26 cellular contexts compared by ENCODE assay signal in the genomic region with DNA sequence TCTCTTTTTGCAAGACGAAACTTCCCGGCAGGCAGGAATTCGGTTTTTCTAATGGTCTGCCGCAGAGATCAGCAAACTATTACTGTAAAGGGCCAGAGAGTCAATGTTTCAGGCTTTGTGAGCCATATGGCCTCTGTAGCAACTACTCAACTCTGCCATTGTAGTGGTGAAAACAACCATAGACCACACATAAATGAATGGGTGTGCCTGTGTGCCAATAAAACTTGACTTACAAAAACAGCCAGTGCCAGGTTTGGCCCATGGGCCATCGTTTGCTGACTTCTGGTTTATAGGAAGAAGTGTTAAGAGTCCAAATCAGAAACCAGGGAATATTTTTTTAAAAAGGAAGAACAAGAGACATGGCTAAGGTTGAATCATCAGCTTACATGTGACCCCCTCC.
A peak's percentile ranks its signal among the peaks of the same experiment; 100 is the strongest.
DNase-seq lines count a peak whose midpoint lies in the region; ATAC-seq and TF ChIP-seq lines count a peak whose summit lies in the region.
"Had no signal": no experiment of that assay in that cellular context is flagged by ENCODE, and none has a peak within 500 bp of the region (broad histone marks: within the 10 kb centered on the region; RNA-seq: fewer than 3 reads in every experiment).

No MANE protein-coding gene starts in this region.

- no peaks in the 10 kb centered on the region for H3K36me3 ChIP-seq in CD4-positive, alpha-beta memory T cell (ENCODE audit: insufficient read depth, low read length)
- no peaks in the 10 kb centered on the region for H3K36me3 ChIP-seq in A673 (ENCODE audit: insufficient read depth, low read length, poor library complexity, severe bottlenecking)

- H3K27ac ChIP-seq in CD4-positive, alpha-beta memory T cell (ENCODE audit: low read depth, low read length): no peak overlapping the region
- H3K27ac ChIP-seq in A673 (ENCODE audit: low read depth, low read length, poor library complexity, severe bottlenecking): no peak overlapping the region
- H3K27ac ChIP-seq: epithelial cell of prostate, hepatocyte, testis had no signal

- TF ChIP-seq CTCF in natural killer cell (IDR thresholded peaks at IDR 0.05) (no peak), A673 (conservative IDR thresholded peaks at IDR 0.05; ENCODE audit: low read depth, low read length) (no peak)

- peaks cover 62% of the 10 kb centered on the region for H3K4me1 Mint-ChIP-seq in activated CD4-positive, alpha-beta T cell treated with anti-CD3 and anti-CD28 coated beads for 36 hours
- H3K4me1 Mint-ChIP-seq in CD4-positive, alpha-beta memory T cell: peaks cover 26 to 80% (median 56%) of the 10 kb centered on the region in 4 donors
- peaks cover 53% of the 10 kb centered on the region for H3K4me1 Mint-ChIP-seq in activated naive CD8-positive, alpha-beta T cell treated with anti-CD3 and anti-CD28 coated beads, Interleukin-2, amount 50 U/mL, for 24 hours
- H3K4me1 Mint-ChIP-seq in natural killer cell: peaks cover 56 to 69% of the 10 kb centered on the region in 2 donors

- DNase-seq in activated CD4-positive, alpha-beta T cell treated with anti-CD3 and anti-CD28 coated beads for 36 hours: no peak
- DNase-seq in activated CD4-positive, alpha-beta T cell treated with anti-CD3 and anti-CD28 coated beads, Interleukin-2, amount 50 U/mL, for 4 hours: no peak
- no peak for DNase-seq in CD4-positive, alpha-beta memory T cell
- DNase-seq in activated naive CD8-positive, alpha-beta T cell treated with anti-CD3 and anti-CD28 coated beads, Interleukin-2, amount 50 U/mL, for 24 hours: no peak
- no peak for DNase-seq in natural killer cell
- DNase-seq in stimulated activated CD4-positive, alpha-beta T cell treated with anti-CD3 and anti-CD28 coated beads, Interleukin-2, amount 100 ng/mL, for 24 hours: no peak
- DNase-seq in A673 (ENCODE audit: low spot score): no peak
- DNase-seq: activated naive CD4-positive, alpha-beta T cell treated with anti-CD3 and anti-CD28 coated beads, Interleukin-2, amount 50 U/mL, for 16 hours; DMS53; effector CD8-positive, alpha-beta T cell; Kasumi-1; left cardiac atrium; mammary epithelial cell; NCI-H1417; NCI-H2081; NCI-H2227 treated with DMSO at 0.1 percent for 48 hours; NCI-H526 treated with DMSO at 0.1 percent for 48 hours; PC-3; right cardiac atrium; stimulated activated CD4-positive, alpha-beta T cell treated with anti-CD3 and anti-CD28 coated beads, Interleukin-1b, Interleukin-23, amount 100 ng/mL, for 48 hours; testis had no signal

- H3K9me3 Mint-ChIP-seq in activated CD4-positive, alpha-beta T cell treated with anti-CD3 and anti-CD28 coated beads for 36 hours (ENCODE audit: low read depth): no peaks in the 10 kb centered on the region
- H3K9me3 Mint-ChIP-seq in CD4-positive, alpha-beta memory T cell: no peaks in the 10 kb centered on the region
- no peaks in the 10 kb centered on the region for H3K9me3 Mint-ChIP-seq in activated naive CD8-positive, alpha-beta T cell treated with anti-CD3 and anti-CD28 coated beads, Interleukin-2, amount 50 U/mL, for 24 hours
- H3K9me3 Mint-ChIP-seq in natural killer cell: no peaks in the 10 kb centered on the region
- H3K9me3 Mint-ChIP-seq: stimulated activated naive CD8-positive, alpha-beta T cell treated with anti-CD3 and anti-CD28 coated beads, Interleukin-15, Interleukin-2, amounts not matched to agents 100 ng/mL and 50 ng/mL, for 24 hours had no signal

- peaks cover 3% of the 10 kb centered on the region for H3K36me3 Mint-ChIP-seq in activated CD4-positive, alpha-beta T cell treated with anti-CD3 and anti-CD28 coated beads for 36 hours (ENCODE audit: low read depth)
- peaks cover 4 to 5% of the 10 kb centered on the region in 2 donors for H3K36me3 Mint-ChIP-seq in CD4-positive, alpha-beta memory T cell
- H3K36me3 Mint-ChIP-seq in activated naive CD8-positive, alpha-beta T cell treated with anti-CD3 and anti-CD28 coated beads, Interleukin-2, amount 50 U/mL, for 24 hours (ENCODE audit: low read depth): peaks cover 11% of the 10 kb centered on the region
- no peaks in the 10 kb centered on the region for H3K36me3 Mint-ChIP-seq in natural killer cell

- no peak overlapping the region for H3K4me3 ChIP-seq in CD4-positive, alpha-beta memory T cell (ENCODE audit: low read length in 2 of 2)
- no peak overlapping the region for H3K4me3 ChIP-seq in A673 (ENCODE audit: low read depth, low read length, poor library complexity, severe bottlenecking)
- H3K4me3 ChIP-seq: hepatocyte, testis had no signal

- CTCF ChIA-PET in activated CD4-positive, alpha-beta T cell treated with anti-CD3 and anti-CD28 coated beads for 36 hours (lab: Charles Lee): no interaction called here
- CTCF ChIA-PET in CD4-positive, alpha-beta memory T cell (lab: Charles Lee; ENCODE audit: partially characterized antibody): interaction anchor here (0.6 kb wide), 1 partner anchor 125 kb away, joined by 3 read pairs; no protein-coding TSS in a partner anchor
- CTCF ChIA-PET in A673 (lab: Charles Lee): no interaction called here

- H3K9me3 ChIP-seq in CD4-positive, alpha-beta memory T cell (ENCODE audit: control insufficient read depth in 1 of 2, low read length in 2 of 2): no peaks in the 10 kb centered on the region
- no peaks in the 10 kb centered on the region for H3K9me3 ChIP-seq in A673 (ENCODE audit: low read depth, low read length, poor library complexity, severe bottlenecking)
- H3K9me3 ChIP-seq: testis had no signal

- no peaks in the 10 kb centered on the region for H3K27me3 Mint-ChIP-seq in activated CD4-positive, alpha-beta T cell treated with anti-CD3 and anti-CD28 coated beads for 36 hours
- no peaks in the 10 kb centered on the region for H3K27me3 Mint-ChIP-seq in CD4-positive, alpha-beta memory T cell
- H3K27me3 Mint-ChIP-seq in activated naive CD8-positive, alpha-beta T cell treated with anti-CD3 and anti-CD28 coated beads, Interleukin-2, amount 50 U/mL, for 24 hours: no peaks in the 10 kb centered on the region
- H3K27me3 Mint-ChIP-seq in natural killer cell (ENCODE audit: low read depth in 2 of 2): no peaks in the 10 kb centered on the region
- H3K27me3 Mint-ChIP-seq: stimulated activated naive CD8-positive, alpha-beta T cell treated with anti-CD3 and anti-CD28 coated beads, Interleukin-15, Interleukin-2, amounts not matched to agents 100 ng/mL and 50 ng/mL, for 24 hours had no signal

- no peaks in the 10 kb centered on the region for H3K27me3 ChIP-seq in CD4-positive, alpha-beta memory T cell (ENCODE audit: insufficient read depth, low read length)
- H3K27me3 ChIP-seq in A673 (replicated peaks; ENCODE audit: insufficient read depth, low read depth, low read length, poor library complexity): no peaks in the 10 kb centered on the region
- H3K27me3 ChIP-seq: hepatocyte, testis had no signal

- BruUV-seq in A673 (replicated peaks; lab: Mats Ljungman, UMichigan): no TSS peak

- no peak for ATAC-seq in activated CD4-positive, alpha-beta T cell treated with anti-CD3 and anti-CD28 coated beads for 36 hours
- no peak for ATAC-seq in activated naive CD8-positive, alpha-beta T cell treated with anti-CD3 and anti-CD28 coated beads, Interleukin-2, amount 50 U/mL, for 24 hours
- ATAC-seq in natural killer cell (no peak), HG02642 (IDR thresholded peaks at IDR 0.05; ENCODE audit: poor library complexity, unreplicated experiment) (no peak)
- ATAC-seq: left cardiac atrium, PC-3, right cardiac atrium, SK-N-SH treated with all-trans-retinoic acid at 6 μM for 48 hours had no signal

- POLR2A ChIA-PET in activated CD4-positive, alpha-beta T cell treated with anti-CD3 and anti-CD28 coated beads for 36 hours (lab: Charles Lee): no interaction called here
- POLR2A ChIA-PET in CD4-positive, alpha-beta memory T cell (lab: Charles Lee; ENCODE audit: partially characterized antibody): no interaction called here
- POLR2A ChIA-PET in A673 (lab: Charles Lee; ENCODE audit: low non-redundant PET): no interaction called here

- peak overlapping the region; percentile 37 for H3K27ac Mint-ChIP-seq in activated CD4-positive, alpha-beta T cell treated with anti-CD3 and anti-CD28 coated beads for 36 hours
- peak overlapping the region in 5 of 7 donors; percentile 16 to 79 (median 69) for H3K27ac Mint-ChIP-seq in CD4-positive, alpha-beta memory T cell
- H3K27ac Mint-ChIP-seq in activated naive CD8-positive, alpha-beta T cell treated with anti-CD3 and anti-CD28 coated beads, Interleukin-2, amount 50 U/mL, for 24 hours: peak overlapping the region; percentile 67
- H3K27ac Mint-ChIP-seq in natural killer cell: peak overlapping the region; percentile 71 to 85

- peaks cover 70% of the 10 kb centered on the region for H3K4me1 ChIP-seq in CD4-positive, alpha-beta memory T cell (ENCODE audit: insufficient read depth, low read length)
- H3K4me1 ChIP-seq in A673 (ENCODE audit: insufficient read depth, low read length, poor library complexity, severe bottlenecking): no peaks in the 10 kb centered on the region
- H3K4me1 ChIP-seq: testis had no signal

- H3K4me3 Mint-ChIP-seq in activated CD4-positive, alpha-beta T cell treated with anti-CD3 and anti-CD28 coated beads for 36 hours: no peak overlapping the region
- peak overlapping the region in 2 of 8 donors; percentile 13 to 68 for H3K4me3 Mint-ChIP-seq in CD4-positive, alpha-beta memory T cell
- H3K4me3 Mint-ChIP-seq in activated naive CD8-positive, alpha-beta T cell treated with anti-CD3 and anti-CD28 coated beads, Interleukin-2, amount 50 U/mL, for 24 hours: no peak overlapping the region
- no peak overlapping the region for H3K4me3 Mint-ChIP-seq in natural killer cell
- H3K4me3 Mint-ChIP-seq: stimulated activated naive CD8-positive, alpha-beta T cell treated with anti-CD3 and anti-CD28 coated beads, Interleukin-15, Interleukin-2, amounts not matched to agents 100 ng/mL and 50 ng/mL, for 24 hours had no signal

- intact Hi-C loops in activated CD4-positive, alpha-beta T cell treated with anti-CD3 and anti-CD28 coated beads for 36 hours (cut with DNase I, micrococcal nuclease): no loop called here
- intact Hi-C loops in CD4-positive, alpha-beta memory T cell (cut with micrococcal nuclease): no loop called here
- intact Hi-C loops in natural killer cell (cut with micrococcal nuclease) (no loop called here), A673 (cut with micrococcal nuclease; ENCODE audit: unreplicated experiment) (no loop called here)
